8 cellular contexts compared by ENCODE assay signal in the genomic region with DNA sequence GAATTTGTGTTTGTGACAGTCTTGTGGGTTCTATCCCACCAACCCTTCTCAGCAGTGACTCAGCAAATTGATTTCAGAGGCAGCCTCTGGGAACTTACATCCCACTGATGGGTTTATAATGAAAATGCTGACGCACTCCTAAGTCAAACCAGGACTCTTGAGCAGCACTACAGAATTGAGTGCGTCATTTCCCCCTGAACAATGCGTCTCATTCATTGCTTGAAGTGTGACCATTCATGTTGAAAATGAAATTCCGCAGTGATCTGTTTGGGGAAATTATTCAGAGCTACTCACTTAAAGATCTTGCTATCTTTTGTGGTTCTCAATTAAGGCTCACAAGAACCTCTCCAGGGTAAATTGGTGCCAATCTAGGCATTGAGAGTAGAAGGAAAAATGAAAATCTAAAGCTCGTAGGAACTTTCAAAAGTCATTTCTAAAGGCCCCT.
DNase-seq lines count a peak whose midpoint lies in the region; ATAC-seq, FAIRE-seq and TF ChIP-seq lines count a peak whose summit lies in the region.

No MANE protein-coding gene starts in this region.

- no peak overlapping the region for H3K4me2 ChIP-seq in GM12878 (ENCODE audit: control insufficient read depth, insufficient read depth)

- 2% methylated on average over 5 of the region's 5 CpGs for WGBS in GM12878 (ENCODE audit: insufficient coverage, insufficient replicate concordance, low lambda C conversion rate, missing lambda C conversion rate)
- WGBS in transverse colon (ENCODE audit: low coverage in 1 of 2), 2 donors: 62 to 75% methylated on average over 3 to 5 of the region's 5 CpGs

- in situ Hi-C loops in GM12878 (cut with MboI) (no loop called here), transverse colon (cut with MboI; ENCODE audit: low pct_ligation_motif_present in 1 of 4, low pct_unique_long_range_greater_than_20kb in 1 of 4, low sequenced_read_pairs in 3 of 4) (no loop called here)

- H3K27ac ChIP-seq in GM12878 (ENCODE audit: control insufficient read depth, insufficient read depth): peak overlapping the region; percentile 42; the same call in 1 of the 2 replicates
- no peak overlapping the region for H3K27ac ChIP-seq in transverse colon

- RAD21 ChIA-PET in GM12878 (lab: Charles Lee; ENCODE audit: unreplicated experiment): interaction anchor here (0.7 to 2.7 kb wide), 17 partner anchors 10 to 519 kb away, joined by 3 to 37 read pairs (median 4); a partner anchor contains a TSS

- TF ChIP-seq RAD21 in GM12878 (IDR thresholded peaks at IDR 0.05; ENCODE audit: insufficient read depth, low read depth, low read length): no peak

- CTCF ChIA-PET in GM12878 (lab: Yijun Ruan, JAX): interaction anchor here (0.7 to 3.5 kb wide), 11 partner anchors 15 to 517 kb away, joined by 3 to 19 read pairs (median 3); no protein-coding TSS in a partner anchor

- intact Hi-C loops in GM12878 (cut with micrococcal nuclease; ENCODE audit: unreplicated experiment): loop anchor here (1.0 to 5.0 kb wide), 2 partner anchors 94 to 400 kb away; no protein-coding TSS in a partner anchor
- intact Hi-C loops in transverse colon (cut with DNase I; ENCODE audit: low total_unique reads): no loop called here
- intact Hi-C loops in posterior cingulate gyrus (cut with DNase I): no loop called here

- peak; percentile 97 for FAIRE-seq in GM12878 (lab: Jason Lieb, UNC)

- H3K27me3 ChIP-seq in GM12878 (replicated peaks in 1 of 2; ENCODE audit: control insufficient read depth in 2 of 2, insufficient read depth in 2 of 2, low read length in 1 of 2): no peaks in the 10 kb centered on the region
- no peaks in the 10 kb centered on the region for H3K27me3 ChIP-seq in transverse colon

- SMC1A ChIA-PET in GM12878 (lab: Charles Lee; ENCODE audit: uncharacterized antibody, unreplicated experiment): interaction anchor here (0.9 to 3.1 kb wide), 21 partner anchors 8 to 614 kb away, joined by 3 to 46 read pairs (median 5); no protein-coding TSS in a partner anchor

- H3K9ac ChIP-seq in GM12878 (ENCODE audit: control insufficient read depth, insufficient read depth, low read length): no peak overlapping the region

- POLR2A ChIA-PET in GM12878 (lab: Charles Lee): interaction anchor here (0.9 to 2.4 kb wide), 4 partner anchors 10 to 310 kb away, joined by 3 to 8 read pairs (median 4); no protein-coding TSS in a partner anchor

- BruUV-seq in GM12878 (replicated peaks; lab: Mats Ljungman, UMichigan): no TSS peak

- peaks cover 7% of the 10 kb centered on the region; the same call in 1 of the 2 replicates for H3K4me1 ChIP-seq in GM12878 (ENCODE audit: control insufficient read depth, insufficient read depth, low read length)
- no peaks in the 10 kb centered on the region for H3K4me1 ChIP-seq in transverse colon

- H3K4me3 ChIP-seq in GM12878 (no peak overlapping the region), transverse colon (no peak overlapping the region)

- TF ChIP-seq CTCF in GM12878 (IDR thresholded peaks at IDR 0.05 in 2 of 3, conservative IDR thresholded peaks at IDR 0.05 in 1 of 3; ENCODE audit: control insufficient read depth in 2 of 3, extremely low read depth in 1 of 3, insufficient read depth in 1 of 3, low read depth in 3 of 3, low read length in 3 of 3) (no peak), transverse colon (IDR thresholded peaks at IDR 0.05) (no peak)

- no peaks in the 10 kb centered on the region for H4K20me1 ChIP-seq in GM12878 (ENCODE audit: control insufficient read depth, insufficient read depth)

- H2AFZ ChIP-seq in GM12878 (ENCODE audit: control insufficient read depth, low read depth, low read length): peak overlapping the region; percentile 46; the same call in 1 of the 2 replicates

- H3K9me3 ChIP-seq in GM12878 (replicated peaks; ENCODE audit: control insufficient read depth, insufficient read depth, low read length): no peaks in the 10 kb centered on the region; the same call in 2 of the 3 replicates
- no peaks in the 10 kb centered on the region for H3K9me3 ChIP-seq in transverse colon

- ATAC-seq in HG03135 (IDR thresholded peaks at IDR 0.05; ENCODE audit: unreplicated experiment) (peak; percentile 93), GM12878 (peak; percentile 98)

- H3K79me2 ChIP-seq in GM12878 (ENCODE audit: control insufficient read depth, insufficient read depth, low read length): no peaks in the 10 kb centered on the region

- DNase-seq in COLO829 (ENCODE audit: low spot score): peak; percentile 91
- DNase-seq in GM19240 (ENCODE audit: insufficient read length, low spot score): peak; percentile 6
- DNase-seq in GM12878 (ENCODE audit: low read depth, low spot score): peak; percentile 88
- no peak for DNase-seq in transverse colon
- DNase-seq in OCI-M2 (lab: John Stamatoyannopoulos, UW; ENCODE audit: unreplicated experiment): no peak
- DNase-seq in SKM-1 (lab: John Stamatoyannopoulos, UW; ENCODE audit: unreplicated experiment): no peak
- DNase-seq in posterior cingulate gyrus: no peak

- peak; percentile 99 to 100 for TF ChIP-seq EP300 in GM12878 (IDR thresholded peaks at IDR 0.05; ENCODE audit: borderline replicate concordance in 1 of 2, control insufficient read depth in 1 of 2, low read depth in 2 of 2, low read length in 2 of 2)
- no peak for TF ChIP-seq EP300 in transverse colon (IDR thresholded peaks at IDR 0.05; ENCODE audit: low read depth)

- no peaks in the 10 kb centered on the region for H3K36me3 ChIP-seq in GM12878 (ENCODE audit: control insufficient read depth in 2 of 2, insufficient read depth in 2 of 2, low read length in 1 of 2)
- H3K36me3 ChIP-seq in transverse colon: no peaks in the 10 kb centered on the region

- TF ChIP-seq POLR2A in GM12878 (IDR thresholded peaks at IDR 0.05; ENCODE audit: low read depth, low read length) (no peak), transverse colon (IDR thresholded peaks at IDR 0.05) (no peak)

TF ChIP-seq in GM12878, 131 proteins besides CTCF, POLR2A, EP300 and RAD21 (continues in another document):
- peak; percentile 52; the same call in 1 of the 2 replicates for TF ChIP-seq CBFB (IDR thresholded peaks at IDR 0.05; ENCODE audit: low read depth)
- peak; percentile 95 for TF ChIP-seq EED (IDR thresholded peaks at IDR 0.05; ENCODE audit: low read depth)
- peak; percentile 93 for TF ChIP-seq POU2F2 (IDR thresholded peaks at IDR 0.05; ENCODE audit: borderline replicate concordance, low read depth, low read length)
- peak; percentile 96 for TF ChIP-seq CREM (IDR thresholded peaks at IDR 0.05; ENCODE audit: low read depth)
- TF ChIP-seq, protein P1, sequence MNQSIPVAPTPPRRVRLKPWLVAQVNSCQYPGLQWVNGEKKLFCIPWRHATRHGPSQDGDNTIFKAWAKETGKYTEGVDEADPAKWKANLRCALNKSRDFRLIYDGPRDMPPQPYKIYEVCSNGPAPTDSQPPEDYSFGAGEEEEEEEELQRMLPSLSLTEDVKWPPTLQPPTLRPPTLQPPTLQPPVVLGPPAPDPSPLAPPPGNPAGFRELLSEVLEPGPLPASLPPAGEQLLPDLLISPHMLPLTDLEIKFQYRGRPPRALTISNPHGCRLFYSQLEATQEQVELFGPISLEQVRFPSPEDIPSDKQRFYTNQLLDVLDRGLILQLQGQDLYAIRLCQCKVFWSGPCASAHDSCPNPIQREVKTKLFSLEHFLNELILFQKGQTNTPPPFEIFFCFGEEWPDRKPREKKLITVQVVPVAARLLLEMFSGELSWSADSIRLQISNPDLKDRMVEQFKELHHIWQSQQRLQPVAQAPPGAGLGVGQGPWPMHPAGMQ (IDR thresholded peaks at IDR 0.05; ENCODE audit: borderline replicate concordance): no peak
- TF ChIP-seq, protein P2, sequence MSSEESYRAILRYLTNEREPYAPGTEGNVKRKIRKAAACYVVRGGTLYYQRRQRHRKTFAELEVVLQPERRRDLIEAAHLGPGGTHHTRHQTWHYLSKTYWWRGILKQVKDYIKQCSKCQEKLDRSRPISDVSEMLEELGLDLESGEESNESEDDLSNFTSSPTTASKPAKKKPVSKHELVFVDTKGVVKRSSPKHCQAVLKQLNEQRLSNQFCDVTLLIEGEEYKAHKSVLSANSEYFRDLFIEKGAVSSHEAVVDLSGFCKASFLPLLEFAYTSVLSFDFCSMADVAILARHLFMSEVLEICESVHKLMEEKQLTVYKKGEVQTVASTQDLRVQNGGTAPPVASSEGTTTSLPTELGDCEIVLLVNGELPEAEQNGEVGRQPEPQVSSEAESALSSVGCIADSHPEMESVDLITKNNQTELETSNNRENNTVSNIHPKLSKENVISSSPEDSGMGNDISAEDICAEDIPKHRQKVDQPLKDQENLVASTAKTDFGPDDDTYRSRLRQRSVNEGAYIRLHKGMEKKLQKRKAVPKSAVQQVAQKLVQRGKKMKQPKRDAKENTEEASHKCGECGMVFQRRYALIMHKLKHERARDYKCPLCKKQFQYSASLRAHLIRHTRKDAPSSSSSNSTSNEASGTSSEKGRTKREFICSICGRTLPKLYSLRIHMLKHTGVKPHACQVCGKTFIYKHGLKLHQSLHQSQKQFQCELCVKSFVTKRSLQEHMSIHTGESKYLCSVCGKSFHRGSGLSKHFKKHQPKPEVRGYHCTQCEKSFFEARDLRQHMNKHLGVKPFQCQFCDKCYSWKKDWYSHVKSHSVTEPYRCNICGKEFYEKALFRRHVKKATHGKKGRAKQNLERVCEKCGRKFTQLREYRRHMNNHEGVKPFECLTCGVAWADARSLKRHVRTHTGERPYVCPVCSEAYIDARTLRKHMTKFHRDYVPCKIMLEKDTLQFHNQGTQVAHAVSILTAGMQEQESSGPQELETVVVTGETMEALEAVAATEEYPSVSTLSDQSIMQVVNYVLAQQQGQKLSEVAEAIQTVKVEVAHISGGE (CRISPR knock-in tag; IDR thresholded peaks at IDR 0.05): no peak
- TF ChIP-seq ZNF24 (IDR thresholded peaks at IDR 0.05): no peak
- peak; percentile 92 for TF ChIP-seq BMI1 (IDR thresholded peaks at IDR 0.05; ENCODE audit: borderline replicate concordance)
- TF ChIP-seq TCF12 (IDR thresholded peaks at IDR 0.05; ENCODE audit: low read depth, low read length): peak; percentile 63; the same call in 1 of the 2 replicates
- no peak for TF ChIP-seq NR2C2 (IDR thresholded peaks at IDR 0.05; ENCODE audit: borderline replicate concordance, control insufficient read depth, insufficient read length, low read depth)
- peak; percentile 93 for TF ChIP-seq CREB1 (IDR thresholded peaks at IDR 0.05; ENCODE audit: low read depth)
- peak; percentile 49; the same call in 1 of the 2 replicates for TF ChIP-seq RAD51 (IDR thresholded peaks at IDR 0.05)
- peak; percentile 98 for TF ChIP-seq JUNB (IDR thresholded peaks at IDR 0.05)
- TF ChIP-seq CBX5 (IDR thresholded peaks at IDR 0.05; ENCODE audit: low read depth): 0 out of 2 replicates have a peak, but pooled peaks have one; percentile 46

Comparison
In these comparisons a context has a peak if more than half of its experiments do, and no peak if none do; other contexts are left out.
1. DNase-seq: peak in COLO829 (single experiment), GM19240 (single experiment) and GM12878 (single experiment); none in transverse colon (single experiment), OCI-M2 (single experiment), SKM-1 (single experiment) and posterior cingulate gyrus (0 of 10).